ENCODE assay signal across 8 cellular contexts in the genomic region with DNA sequence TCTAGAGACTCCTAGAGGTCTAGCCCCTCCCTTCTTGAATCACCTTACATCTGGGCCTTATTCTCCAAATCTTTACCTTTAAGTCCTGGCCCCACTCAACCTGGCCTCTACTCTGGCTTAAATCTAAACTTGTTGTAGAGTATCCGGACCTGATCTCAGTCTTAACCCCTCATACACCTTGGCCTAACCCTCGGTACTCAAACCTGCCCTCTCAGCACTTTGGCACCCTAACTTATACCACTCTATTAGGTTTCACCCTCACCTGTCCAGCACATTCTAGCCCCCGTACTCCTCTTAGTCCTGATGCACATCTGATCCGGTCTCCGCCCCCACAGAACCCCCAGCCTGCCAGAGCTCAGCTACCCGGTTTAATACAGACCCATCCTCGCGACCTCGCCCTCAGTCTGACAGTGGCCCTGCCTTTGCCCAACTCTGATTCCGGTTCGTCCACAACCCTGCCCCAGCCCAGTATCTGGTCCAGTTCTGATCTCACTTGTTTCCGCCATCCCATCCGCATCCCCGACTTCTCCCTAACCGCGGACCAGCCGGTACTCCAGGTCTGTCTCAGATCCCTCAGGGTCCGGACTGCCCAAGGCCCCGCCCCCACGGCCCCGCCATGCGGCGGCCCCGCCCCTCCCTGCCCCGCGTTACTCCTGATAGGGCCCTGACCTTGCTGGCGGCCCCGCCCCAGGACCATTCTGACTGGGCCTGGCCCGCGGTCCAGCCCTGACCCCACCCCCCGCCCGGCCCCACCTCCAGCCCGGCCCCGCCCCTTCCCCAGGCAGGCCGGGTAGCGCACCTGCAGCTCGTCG. TPM values are rescaled to one million over a fixed set of nuclear protein-coding genes. Genes with fewer than 3 reads are reported as not detected.
DNase-seq lines count a peak whose midpoint lies in the region; ATAC-seq and TF ChIP-seq lines count a peak whose summit lies in the region.

No MANE protein-coding gene starts in this region.

- WGBS in lower leg skin, 2 donors = 19% methylated on average over 20 to 24 of the region's 38 CpGs

- peak overlapping the region; percentile 82 for H3K4me3 Mint-ChIP-seq in activated CD8-positive, alpha-beta T cell treated with anti-CD3 and anti-CD28 coated beads for 36 hours

- no peak for TF ChIP-seq POLR2A in lower leg skin (IDR thresholded peaks at IDR 0.05)

- DNase-seq in AG08395 (ENCODE audit: low spot score) = peak; percentile 98
- peak; percentile 97 for DNase-seq in NCI-H774 (lab: John Stamatoyannopoulos, UW)
- DNase-seq in activated CD8-positive, alpha-beta T cell treated with anti-CD3 and anti-CD28 coated beads for 36 hours = peak; percentile 87
- DNase-seq in lower leg skin (ENCODE audit: low spot score in 2 of 2) = peak; percentile 84 to 96
- peak; percentile 81 for DNase-seq in stimulated activated CD4-positive, alpha-beta T cell treated with anti-CD3 and anti-CD28 coated beads, Interleukin-4, amount 100 ng/mL, for 1 hour

- peak; percentile 67 for ATAC-seq in GM19395 (IDR thresholded peaks at IDR 0.05; ENCODE audit: unreplicated experiment)
- ATAC-seq in HG03565 (IDR thresholded peaks at IDR 0.05; ENCODE audit: unreplicated experiment) = peak; percentile 60
- peak; percentile 93 for ATAC-seq in activated CD8-positive, alpha-beta T cell treated with anti-CD3 and anti-CD28 coated beads for 36 hours

- H3K36me3 Mint-ChIP-seq in activated CD8-positive, alpha-beta T cell treated with anti-CD3 and anti-CD28 coated beads for 36 hours (ENCODE audit: low read depth) = no peaks in the 10 kb centered on the region

- POLR2A ChIA-PET in activated CD8-positive, alpha-beta T cell treated with anti-CD3 and anti-CD28 coated beads for 36 hours (lab: Charles Lee) = interaction anchor here (0.6 to 1.5 kb wide), 3 partner anchors 22 to 1535 kb away, joined by 3 to 4 read pairs (median 3); no protein-coding TSS in a partner anchor

- no peak overlapping the region for H3K27ac ChIP-seq in duodenal mucosa (ENCODE audit: low read depth, low read length)

- H3K4me1 ChIP-seq in duodenal mucosa (ENCODE audit: control insufficient read depth in 1 of 2, insufficient read depth in 2 of 2, low read length in 2 of 2) = peaks cover 13 to 14% of the 10 kb centered on the region in 2 donors

- intact Hi-C loops in activated CD8-positive, alpha-beta T cell treated with anti-CD3 and anti-CD28 coated beads for 36 hours (cut with micrococcal nuclease) = no loop called here
- intact Hi-C loops in lower leg skin (cut with DNase I; ENCODE audit: low total_unique reads) = no loop called here

- peak overlapping the region in 1 of 2 donors; percentile 12 for H3K9ac ChIP-seq in duodenal mucosa (ENCODE audit: low read depth in 1 of 2, low read length in 2 of 2)

- no peaks in the 10 kb centered on the region for H3K27me3 ChIP-seq in duodenal mucosa (ENCODE audit: control insufficient read depth in 1 of 2, insufficient read depth in 2 of 2, low read length in 2 of 2)

- H3K4me1 Mint-ChIP-seq in activated CD8-positive, alpha-beta T cell treated with anti-CD3 and anti-CD28 coated beads for 36 hours (ENCODE audit: low read depth) = peaks cover 21% of the 10 kb centered on the region

- no peak overlapping the region for H3K27ac Mint-ChIP-seq in activated CD8-positive, alpha-beta T cell treated with anti-CD3 and anti-CD28 coated beads for 36 hours

- peaks cover 0 to under 1% of the 10 kb centered on the region in 2 donors for H3K36me3 ChIP-seq in duodenal mucosa (ENCODE audit: control insufficient read depth in 1 of 2, insufficient read depth in 2 of 2, low read length in 2 of 2)

- H3K9me3 Mint-ChIP-seq in activated CD8-positive, alpha-beta T cell treated with anti-CD3 and anti-CD28 coated beads for 36 hours = no peaks in the 10 kb centered on the region

- CTCF ChIA-PET in activated CD8-positive, alpha-beta T cell treated with anti-CD3 and anti-CD28 coated beads for 36 hours (lab: Charles Lee) = interaction anchor here (2.0 to 2.2 kb wide), 2 partner anchors 53 to 85 kb away, joined by 7 to 11 read pairs; no protein-coding TSS in a partner anchor

- no peak for TF ChIP-seq CTCF in activated CD8-positive, alpha-beta T cell treated with anti-CD3 and anti-CD28 coated beads for 36 hours (IDR thresholded peaks at IDR 0.05)
- TF ChIP-seq CTCF in lower leg skin (IDR thresholded peaks at IDR 0.05) = no peak

- peaks cover 7% of the 10 kb centered on the region for H3K27me3 Mint-ChIP-seq in activated CD8-positive, alpha-beta T cell treated with anti-CD3 and anti-CD28 coated beads for 36 hours

- H3K9me3 ChIP-seq in duodenal mucosa (ENCODE audit: control insufficient read depth in 1 of 2, low read length in 2 of 2) = no peaks in the 10 kb centered on the region

- peak overlapping the region; percentile 68 to 84 for H3K4me3 ChIP-seq in duodenal mucosa (ENCODE audit: low read depth in 1 of 2, low read length in 2 of 2)
- no peak overlapping the region for H3K4me3 ChIP-seq in lower leg skin (ENCODE audit: low read depth, poor library complexity, severe bottlenecking)

RNA-seq across cellular contexts. Expression of a gene that starts 1.4 kb away (rescaled TPM):
- total RNA-seq in activated CD8-positive, alpha-beta T cell treated with anti-CD3 and anti-CD28 coated beads for 36 hours = 1 to 10 TPM; 3.8 to 5.2 TPM
- total RNA-seq in lower leg skin = 10 to 100 TPM; 25.8 to 32.0 (median 29.9) TPM

Comparison
In these comparisons a context has a peak if more than half of its experiments do, and no peak if none do; other contexts are left out.
1. RNA of a gene that starts 1.4 kb away (total RNA-seq): 25.8 to 32.0 TPM in lower leg skin; 3.8 to 5.2 TPM in activated CD8-positive, alpha-beta T cell treated with anti-CD3 and anti-CD28 coated beads for 36 hours; every median in the first group is over 4 times any median in the second.
2. Peak in every context shown above with its lines, with median percentiles within 50 percentile points of each other: DNase-seq and ATAC-seq.